Comparison of ENCODE assay signal across 8 cellular contexts in the genomic region with DNA sequence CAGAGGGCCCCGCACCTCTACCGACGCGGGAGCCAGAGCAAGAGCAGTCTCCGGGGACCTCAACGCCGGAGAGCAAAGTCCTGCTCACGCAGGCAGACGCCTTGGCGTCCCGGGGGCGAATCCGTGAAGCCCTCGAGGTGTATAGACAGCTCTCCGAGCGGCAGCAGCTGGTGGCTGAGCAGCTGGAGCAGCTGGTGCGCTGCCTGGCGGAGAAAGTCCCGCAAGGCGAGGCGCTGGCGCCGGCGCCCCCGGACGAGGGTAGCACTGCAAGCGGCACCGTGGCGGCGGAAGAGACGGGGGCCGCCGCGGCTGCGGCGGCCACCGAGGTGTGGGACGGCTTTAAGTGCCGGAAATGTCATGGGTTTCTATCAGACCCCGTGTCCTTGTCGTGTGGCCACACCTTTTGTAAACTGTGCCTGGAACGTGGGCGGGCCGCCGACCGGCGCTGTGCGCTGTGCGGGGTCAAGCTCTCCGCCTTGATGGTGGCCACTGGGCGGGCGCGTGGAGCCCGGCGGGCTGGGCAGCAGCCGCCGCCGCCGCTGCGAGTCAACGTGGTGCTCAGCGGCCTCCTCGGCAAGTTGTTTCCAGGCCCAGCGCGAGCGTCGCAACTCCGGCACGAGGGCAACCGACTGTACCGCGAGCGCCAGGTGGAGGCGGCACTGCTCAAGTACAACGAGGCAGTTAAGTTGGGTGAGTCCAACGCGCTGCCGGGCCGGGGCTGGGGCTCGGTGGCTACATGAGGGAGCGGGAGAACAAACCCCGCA. TPM values are rescaled to one million over a fixed set of nuclear protein-coding genes. Genes with fewer than 3 reads are reported as not detected.
A peak's percentile ranks its signal among the peaks of the same experiment; 100 is the strongest.
DNase-seq lines count a peak whose midpoint lies in the region; ATAC-seq and TF ChIP-seq lines count a peak whose summit lies in the region.

No MANE protein-coding gene starts in this region.

- H3K27ac Mint-ChIP-seq in neural crest cell (ENCODE audit: unreplicated experiment): no peak overlapping the region

- peaks cover 0 to 3% of the 10 kb centered on the region in 2 donors for H3K9me3 ChIP-seq in esophagus (ENCODE audit: control insufficient read depth in 2 of 2, insufficient read depth in 1 of 2, low read depth in 1 of 2, low read length in 1 of 2)
- no peaks in the 10 kb centered on the region for H3K9me3 ChIP-seq in upper lobe of left lung

- peaks cover 14% of the 10 kb centered on the region for H3K4me1 Mint-ChIP-seq in neural crest cell

- no peaks in the 10 kb centered on the region for H3K9me3 Mint-ChIP-seq in neural crest cell

- TF ChIP-seq POLR2A in upper lobe of left lung (IDR thresholded peaks at IDR 0.05): peak in 2 of 4 donors; percentile 35 to 51

- peak overlapping the region; percentile 77 for H3K4me3 Mint-ChIP-seq in neural crest cell

- no peaks in the 10 kb centered on the region for H3K4me1 ChIP-seq in esophagus (ENCODE audit: control insufficient read depth in 2 of 2, insufficient read depth in 2 of 2, low read length in 1 of 2)
- peaks cover 9 to 19% (median 14%) of the 10 kb centered on the region in 4 donors for H3K4me1 ChIP-seq in upper lobe of left lung

- peak overlapping the region; percentile 38 to 42 for H3K4me3 ChIP-seq in esophagus (ENCODE audit: low read depth in 1 of 2, low read length in 2 of 2)
- peak overlapping the region; percentile 40 to 65 (median 50) for H3K4me3 ChIP-seq in upper lobe of left lung

- peaks cover 89% of the 10 kb centered on the region for H3K27me3 Mint-ChIP-seq in neural crest cell (ENCODE audit: low read depth)

- H3K27ac ChIP-seq in esophagus (ENCODE audit: low read depth in 2 of 2, low read length in 1 of 2) (peak overlapping the region; percentile 59 to 65), upper lobe of left lung (peak overlapping the region; percentile 79 to 90 (median 85))

- TF ChIP-seq EP300 in upper lobe of left lung (IDR thresholded peaks at IDR 0.05): no peak

- ATAC-seq in GM19372 (IDR thresholded peaks at IDR 0.05; ENCODE audit: low read depth, unreplicated experiment): peak; percentile 44
- peak; percentile 24 to 47 for ATAC-seq in upper lobe of left lung (ENCODE audit: low FRiP score in 2 of 2)
- ATAC-seq in GM18517 (IDR thresholded peaks at IDR 0.05; ENCODE audit: unreplicated experiment): no peak

- H3K27me3 ChIP-seq in esophagus (ENCODE audit: control insufficient read depth in 1 of 2, insufficient read depth in 2 of 2, low read length in 2 of 2) (peaks cover 0 to 6% of the 10 kb centered on the region in 2 donors), upper lobe of left lung (no peaks in the 10 kb centered on the region)

- 1 to 39% methylated on average over 78 to 82 of the region's 82 CpGs for WGBS in esophagus, 2 donors
- 54% methylated on average over 46 of the region's 82 CpGs; no CpG with 5 or more reads in 1 of the 2 donors for WGBS in upper lobe of left lung, 2 donors

- TF ChIP-seq CTCF in neural crest cell (conservative IDR thresholded peaks at IDR 0.05) (no peak), upper lobe of left lung (IDR thresholded peaks at IDR 0.05) (no peak)

- no peaks in the 10 kb centered on the region for H3K36me3 ChIP-seq in esophagus (ENCODE audit: control insufficient read depth in 2 of 2, insufficient read depth in 2 of 2, low read length in 1 of 2)
- no peaks in the 10 kb centered on the region for H3K36me3 ChIP-seq in upper lobe of left lung

- H3K36me3 Mint-ChIP-seq in neural crest cell (ENCODE audit: low read depth): no peaks in the 10 kb centered on the region

- peak; percentile 0 for DNase-seq in A172 (ENCODE audit: low spot score)
- DNase-seq in NCI-H345 treated with DMSO at 0.1 percent for 48 hours (lab: John Stamatoyannopoulos, UW; ENCODE audit: unreplicated experiment): peak; percentile 11
- peak; percentile 10 for DNase-seq in activated T-cell treated with anti-CD3 and anti-CD28 coated beads for 4 hours
- peak; percentile 12 for DNase-seq in neural crest cell (ENCODE audit: low read depth, low spot score)
- peak; percentile 56 to 90 for DNase-seq in upper lobe of left lung

RNA-seq across cellular contexts. Expression of a gene that starts 0.7 kb away (rescaled TPM):
- total RNA-seq in A172 (2014; rRNA removed; shearing (Covaris generic)): 2.8 and 3.3 TPM in 2 replicates
- polyA plus RNA-seq in esophagus: under 1 TPM; 0.18 to 0.34 TPM
- total RNA-seq in neural crest cell: 0.20 and 0.30 TPM in 2 replicates
- total RNA-seq in upper lobe of left lung: 10 to 100 TPM; 24.6 to 66.0 (median 40.8) TPM

Comparison
In these comparisons a context has a peak if more than half of its experiments do, and no peak if none do; other contexts are left out.
1. DNase-seq: peak in every context shown above with its lines; median percentile 73 in upper lobe of left lung; 12 in neural crest cell; 11 in NCI-H345 treated with DMSO at 0.1 percent for 48 hours; 10 in activated T-cell treated with anti-CD3 and anti-CD28 coated beads for 4 hours; 0 in A172.